Comparison of ENCODE assay signal across 8 cellular contexts in genomic region chr19:18191640-18192062, GRCh38. TPM values are rescaled to one million over a fixed set of nuclear protein-coding genes. Genes with fewer than 3 reads are reported as not detected.
DNase-seq lines count a peak whose midpoint lies in the region; ATAC-seq and TF ChIP-seq lines count a peak whose summit lies in the region.
"Had no signal": no experiment of that assay in that cellular context is flagged by ENCODE, and none has a peak within 500 bp of the region (broad histone marks: within the 10 kb centered on the region; RNA-seq: fewer than 3 reads in every experiment).

No MANE protein-coding gene starts in this region.

- intact Hi-C loops in activated CD8-positive, alpha-beta T cell treated with anti-CD3 and anti-CD28 coated beads for 36 hours (cut with micrococcal nuclease) = no loop called here

- H3K27me3 Mint-ChIP-seq in activated CD8-positive, alpha-beta T cell treated with anti-CD3 and anti-CD28 coated beads for 36 hours = no peaks in the 10 kb centered on the region
- no peaks in the 10 kb centered on the region for H3K27me3 Mint-ChIP-seq in stimulated activated naive B cell treated with anti-CD40 and anti-IgM and Interleukin-4, amounts not matched to agents 10 μg/mL and 1 μg/mL and 100 μg/mL, for 72 hours

- no peaks in the 10 kb centered on the region for H3K79me2 ChIP-seq in hepatocyte

- peak overlapping the region; percentile 79 for H3K4me3 Mint-ChIP-seq in activated CD8-positive, alpha-beta T cell treated with anti-CD3 and anti-CD28 coated beads for 36 hours
- H3K4me3 Mint-ChIP-seq in stimulated activated naive B cell treated with anti-CD40 and anti-IgM and Interleukin-4, amounts not matched to agents 10 μg/mL and 1 μg/mL and 100 μg/mL, for 72 hours = peak overlapping the region; percentile 87 to 92

- H2AFZ ChIP-seq in hepatocyte = no peak overlapping the region

- H4K20me1 ChIP-seq in hepatocyte (ENCODE audit: insufficient read depth, poor library complexity, severe bottlenecking) = no peaks in the 10 kb centered on the region

- no peak for TF ChIP-seq POLR2A in GM18505 (IDR thresholded peaks at IDR 0.05; ENCODE audit: borderline replicate concordance, extremely low read depth, insufficient read depth, insufficient read length)

- CTCF ChIA-PET in HEK293 (lab: Yijun Ruan, JAX) = interaction anchor here (0.6 to 2.9 kb wide), 16 partner anchors 9 to 237 kb away, joined by 3 to 16 read pairs (median 4); partner anchors contain the start of gene RAB3A
- CTCF ChIA-PET in activated CD8-positive, alpha-beta T cell treated with anti-CD3 and anti-CD28 coated beads for 36 hours (lab: Charles Lee) = interaction anchor here (0.6 to 5.3 kb wide), 21 partner anchors 9 to 225 kb away, joined by 3 to 52 read pairs (median 4); a partner anchor contains a TSS

- H3K9me3 ChIP-seq in HEK293 (ENCODE audit: control insufficient read depth, insufficient read depth, low read depth, low read length) (no peaks in the 10 kb centered on the region), hepatocyte (ENCODE audit: low read depth) (no peaks in the 10 kb centered on the region)

- no peak overlapping the region for H3K27ac ChIP-seq in HEK293 (ENCODE audit: extremely low read depth, low read depth, low read length)
- H3K27ac ChIP-seq in hepatocyte = peak overlapping the region; percentile 88

- no peaks in the 10 kb centered on the region for H3K36me3 Mint-ChIP-seq in activated CD8-positive, alpha-beta T cell treated with anti-CD3 and anti-CD28 coated beads for 36 hours (ENCODE audit: low read depth)
- peaks cover 8 to 16% of the 10 kb centered on the region in 2 donors for H3K36me3 Mint-ChIP-seq in stimulated activated naive B cell treated with anti-CD40 and anti-IgM and Interleukin-4, amounts not matched to agents 10 μg/mL and 1 μg/mL and 100 μg/mL, for 72 hours

- H3K36me3 ChIP-seq in HEK293 (ENCODE audit: control insufficient read depth in 2 of 2, insufficient read depth in 1 of 2, low read length in 2 of 2) (peaks cover 0 to 10% of the 10 kb centered on the region in 2 experiments; a peak in 2 of 3 replicates), hepatocyte (replicated peaks; ENCODE audit: insufficient read depth, low read depth) (no peaks in the 10 kb centered on the region)

- peak overlapping the region; percentile 74 for H3K4me2 ChIP-seq in hepatocyte

- POLR2A ChIA-PET in HEK293 (lab: Yijun Ruan, JAX) = interaction anchor here (0.5 to 2.3 kb wide), 7 partner anchors 8 to 346 kb away, joined by 3 to 8 read pairs (median 5); partner anchors contain the start of gene RAB3A
- POLR2A ChIA-PET in activated CD8-positive, alpha-beta T cell treated with anti-CD3 and anti-CD28 coated beads for 36 hours (lab: Charles Lee) = interaction anchor here (0.6 to 4.7 kb wide), 5 partner anchors 13 to 138 kb away, joined by 3 to 25 read pairs (median 4); partner anchors contain the start of gene RAB3A

- WGBS in hepatocyte (ENCODE audit: low lambda C conversion rate, missing lambda C conversion rate) = 77% methylated on average over 5 of the region's 5 CpGs

- no peaks in the 10 kb centered on the region for H3K9me3 Mint-ChIP-seq in activated CD8-positive, alpha-beta T cell treated with anti-CD3 and anti-CD28 coated beads for 36 hours
- no peaks in the 10 kb centered on the region for H3K9me3 Mint-ChIP-seq in stimulated activated naive B cell treated with anti-CD40 and anti-IgM and Interleukin-4, amounts not matched to agents 10 μg/mL and 1 μg/mL and 100 μg/mL, for 72 hours

- no peaks in the 10 kb centered on the region for H3K9me2 ChIP-seq in hepatocyte (replicated peaks; ENCODE audit: insufficient read depth)

- H3K4me1 ChIP-seq in HEK293 (ENCODE audit: control insufficient read depth, insufficient read depth, low read length) = no peaks in the 10 kb centered on the region
- H3K4me1 ChIP-seq in hepatocyte (ENCODE audit: insufficient read depth) = peaks cover 10% of the 10 kb centered on the region

- no peak for ATAC-seq in activated CD8-positive, alpha-beta T cell treated with anti-CD3 and anti-CD28 coated beads for 36 hours
- ATAC-seq in stimulated activated naive B cell treated with anti-CD40 and anti-IgM and Interleukin-4, amounts not matched to agents 10 μg/mL and 1 μg/mL and 100 μg/mL, for 72 hours (replicated peaks) = no peak
- no peak for ATAC-seq in GM18505 (IDR thresholded peaks at IDR 0.05; ENCODE audit: unreplicated experiment)

- H3K4me3 ChIP-seq in HEK293 (ENCODE audit: low read depth, low read length) = peak overlapping the region; percentile 43
- H3K4me3 ChIP-seq in hepatocyte = no peak overlapping the region

- no peaks in the 10 kb centered on the region for H3K27me3 ChIP-seq in hepatocyte

- H3K4me1 Mint-ChIP-seq in activated CD8-positive, alpha-beta T cell treated with anti-CD3 and anti-CD28 coated beads for 36 hours (ENCODE audit: low read depth) = peaks cover 20% of the 10 kb centered on the region
- H3K4me1 Mint-ChIP-seq in stimulated activated naive B cell treated with anti-CD40 and anti-IgM and Interleukin-4, amounts not matched to agents 10 μg/mL and 1 μg/mL and 100 μg/mL, for 72 hours = peaks cover 21 to 28% of the 10 kb centered on the region in 2 donors

- peak overlapping the region; percentile 88 for H3K27ac Mint-ChIP-seq in activated CD8-positive, alpha-beta T cell treated with anti-CD3 and anti-CD28 coated beads for 36 hours
- peak overlapping the region; percentile 95 for H3K27ac Mint-ChIP-seq in stimulated activated naive B cell treated with anti-CD40 and anti-IgM and Interleukin-4, amounts not matched to agents 10 μg/mL and 1 μg/mL and 100 μg/mL, for 72 hours

- no peak for TF ChIP-seq CTCF in HEK293 (tag by site-specific recombination; IDR thresholded peaks at IDR 0.05)
- no peak for TF ChIP-seq CTCF in activated CD8-positive, alpha-beta T cell treated with anti-CD3 and anti-CD28 coated beads for 36 hours (IDR thresholded peaks at IDR 0.05)
- TF ChIP-seq CTCF in hepatocyte (IDR thresholded peaks at IDR 0.05; ENCODE audit: poor library complexity) = no peak

- DNase-seq in activated CD8-positive, alpha-beta T cell treated with anti-CD3 and anti-CD28 coated beads for 36 hours = no peak
- DNase-seq in hepatocyte (ENCODE audit: low spot score) (no peak), CD1c-positive myeloid dendritic cell (ENCODE audit: extremely low spot score) (no peak), NCI-H446 (lab: John Stamatoyannopoulos, UW) (no peak)
- no peak for DNase-seq in stimulated activated naive B cell treated with anti-CD40 and anti-IgM and Interleukin-4, amounts not matched to agents 10 μg/mL and 1 μg/mL and 100 μg/mL, for 72 hours

TF ChIP-seq in HEK293, 187 proteins besides CTCF, POLR2A, EP300 and RAD21 (continues in another document):
- TF ChIP-seq ZNF785 (tag by site-specific recombination; IDR thresholded peaks at IDR 0.05) (no peak), ZBTB21 (tag by site-specific recombination; IDR thresholded peaks at IDR 0.05) (no peak), ZNF433 (tag by site-specific recombination; IDR thresholded peaks at IDR 0.05; ENCODE audit: low read depth) (no peak), YY2 (tag by site-specific recombination; IDR thresholded peaks at IDR 0.05) (no peak), BCL11A (tag by site-specific recombination; IDR thresholded peaks at IDR 0.05; ENCODE audit: low read depth) (no peak), ZNF639 (tag by site-specific recombination; IDR thresholded peaks at IDR 0.05) (no peak), ZSCAN4 (tag by site-specific recombination; IDR thresholded peaks at IDR 0.05) (no peak), INSM2 (tag by site-specific recombination; IDR thresholded peaks at IDR 0.05) (no peak)

RNA-seq across cellular contexts. Expression of gene MPV17L2, which starts 1.4 kb away (rescaled TPM):
- 1 to 10 TPM; 8.5 to 9.6 TPM for total RNA-seq in activated CD8-positive, alpha-beta T cell treated with anti-CD3 and anti-CD28 coated beads for 36 hours
- total RNA-seq in hepatocyte = 31.8 and 36.9 TPM in 2 replicates
- 22.4 and 26.0 TPM in 2 replicates for polyA plus RNA-seq in hepatocyte

RNA-seq across cellular contexts. Expression of gene RAB3A, which starts 12.2 kb away (rescaled TPM):
- total RNA-seq in activated CD8-positive, alpha-beta T cell treated with anti-CD3 and anti-CD28 coated beads for 36 hours = 10 to 100 TPM in 1 of 2 experiments, 1 to 10 TPM in 1; 8.9 to 11.3 TPM
- 0.60 and 2.2 TPM in 2 replicates for total RNA-seq in hepatocyte
- polyA plus RNA-seq in hepatocyte = 2.6 and 3.0 TPM in 2 replicates

RNA-seq across cellular contexts. Expression of gene IFI30, which starts 18.0 kb away (rescaled TPM):
- 10 to 100 TPM; 21.9 to 22.9 TPM for total RNA-seq in activated CD8-positive, alpha-beta T cell treated with anti-CD3 and anti-CD28 coated beads for 36 hours
- total RNA-seq in hepatocyte = 95.7 and 133 TPM in 2 replicates
- 129 and 170 TPM in 2 replicates for polyA plus RNA-seq in hepatocyte

RNA-seq across cellular contexts. Expression of gene PDE4C, which starts 34.6 kb away (rescaled TPM):
- total RNA-seq in activated CD8-positive, alpha-beta T cell treated with anti-CD3 and anti-CD28 coated beads for 36 hours = under 1 TPM in 1 of 2 experiments, not detected in 1; 0.38 TPM
- 0.43 and 0.72 TPM in 2 replicates for total RNA-seq in hepatocyte
- 0.10 and 0.47 TPM in 2 replicates for polyA plus RNA-seq in hepatocyte
- total RNA-seq: T-helper 1 cell treated with Interleukin-12 subunit alpha and Interleukin-12 subunit beta and Interleukin-4 antibody, amounts not matched to agents 30 ng/mL and 1 ng/mL, for 36 hours had no signal

RNA-seq across cellular contexts. Expression of gene PIK3R2, which starts 38.7 kb away (rescaled TPM):
- total RNA-seq in activated CD8-positive, alpha-beta T cell treated with anti-CD3 and anti-CD28 coated beads for 36 hours = 10 to 100 TPM; 15.0 to 15.8 TPM
- 29.9 and 38.7 TPM in 2 replicates for total RNA-seq in hepatocyte
- 49.5 and 52.2 TPM in 2 replicates for polyA plus RNA-seq in hepatocyte
